In genomic region chr11:11528986-11529385, GRCh38 we compare ENCODE assay signal across 1 cellular context.
TF ChIP-seq lines count a peak whose summit lies in the region.

No MANE protein-coding gene starts in this region.

TF ChIP-seq in SK-N-SH, 30 proteins besides CTCF, POLR2A, EP300 and RAD21 (continued from another document):
- no peak for TF ChIP-seq YY1 (IDR thresholded peaks at IDR 0.05; ENCODE audit: low read depth)
- no peak for TF ChIP-seq JUND (IDR thresholded peaks at IDR 0.05)
- TF ChIP-seq TCF12 (IDR thresholded peaks at IDR 0.05): no peak
- TF ChIP-seq, protein P1, sequence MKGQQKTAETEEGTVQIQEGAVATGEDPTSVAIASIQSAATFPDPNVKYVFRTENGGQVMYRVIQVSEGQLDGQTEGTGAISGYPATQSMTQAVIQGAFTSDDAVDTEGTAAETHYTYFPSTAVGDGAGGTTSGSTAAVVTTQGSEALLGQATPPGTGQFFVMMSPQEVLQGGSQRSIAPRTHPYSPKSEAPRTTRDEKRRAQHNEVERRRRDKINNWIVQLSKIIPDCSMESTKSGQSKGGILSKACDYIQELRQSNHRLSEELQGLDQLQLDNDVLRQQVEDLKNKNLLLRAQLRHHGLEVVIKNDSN (IDR thresholded peaks at IDR 0.05; ENCODE audit: borderline replicate concordance, low read depth): no peak
- TF ChIP-seq CHD2 (IDR thresholded peaks at IDR 0.05; ENCODE audit: low read length, partially characterized antibody): no peak
- TF ChIP-seq FOXJ3 (CRISPR knock-in tag; IDR thresholded peaks at IDR 0.05): no peak
- no peak for TF ChIP-seq FOXM1 (IDR thresholded peaks at IDR 0.05; ENCODE audit: low read depth)
- no peak for TF ChIP-seq TEAD4 (IDR thresholded peaks at IDR 0.05; ENCODE audit: borderline replicate concordance, insufficient read depth)
- TF ChIP-seq NFIC (IDR thresholded peaks at IDR 0.05; ENCODE audit: borderline replicate concordance): no peak
- TF ChIP-seq GABPA (IDR thresholded peaks at IDR 0.05; ENCODE audit: low read depth): no peak
